ENCODE assay signal across 17 cellular contexts in genomic region chr20:53883098-53883762, GRCh38.
A peak's percentile ranks its signal among the peaks of the same experiment; 100 is the strongest.
DNase-seq lines count a peak whose midpoint lies in the region; ATAC-seq and TF ChIP-seq lines count a peak whose summit lies in the region.
"Had no signal": no experiment of that assay in that cellular context is flagged by ENCODE, and none has a peak within 500 bp of the region (broad histone marks: within the 10 kb centered on the region; RNA-seq: fewer than 3 reads in every experiment).

No MANE protein-coding gene starts in this region.

- CTCF ChIA-PET in HEK293 (lab: Yijun Ruan, JAX), result no interaction called here

- no peak overlapping the region for H3K27ac ChIP-seq in HEK293 (ENCODE audit: extremely low read depth, low read depth, low read length)
- H3K27ac ChIP-seq: spleen had no signal

- no peaks in the 10 kb centered on the region for H3K36me3 Mint-ChIP-seq in T-helper 2 cell treated with Interferon-gamma antibody and Interleukin-4, amounts not matched to agents 5 μg/mL and 100 μg/mL, for 36 hours (ENCODE audit: low read depth)
- H3K36me3 Mint-ChIP-seq: stimulated activated naive B cell treated with anti-CD40 and anti-IgM and Interleukin-4, amounts not matched to agents 10 μg/mL and 1 μg/mL and 100 μg/mL, for 72 hours had no signal

- peaks cover 6% of the 10 kb centered on the region for H3K9me3 Mint-ChIP-seq in T-helper 2 cell treated with Interferon-gamma antibody and Interleukin-4, amounts not matched to agents 5 μg/mL and 100 μg/mL, for 36 hours
- H3K9me3 Mint-ChIP-seq: central memory CD8-positive, alpha-beta T cell; neural crest cell had no signal

- no peaks in the 10 kb centered on the region for H3K27me3 Mint-ChIP-seq in T-helper 2 cell treated with Interferon-gamma antibody and Interleukin-4, amounts not matched to agents 5 μg/mL and 100 μg/mL, for 36 hours (ENCODE audit: low read depth)
- H3K27me3 Mint-ChIP-seq: central memory CD8-positive, alpha-beta T cell; stimulated activated naive B cell treated with anti-CD40 and anti-IgM and Interleukin-4, amounts not matched to agents 10 μg/mL and 1 μg/mL and 100 μg/mL, for 72 hours had no signal

- peaks cover 37% of the 10 kb centered on the region for H3K4me1 Mint-ChIP-seq in T-helper 2 cell treated with Interferon-gamma antibody and Interleukin-4, amounts not matched to agents 5 μg/mL and 100 μg/mL, for 36 hours (ENCODE audit: low read depth)
- H3K4me1 Mint-ChIP-seq: neural crest cell had no signal

- H3K4me3 Mint-ChIP-seq in T-helper 2 cell treated with Interferon-gamma antibody and Interleukin-4, amounts not matched to agents 5 μg/mL and 100 μg/mL, for 36 hours, result no peak overlapping the region
- H3K4me3 Mint-ChIP-seq: central memory CD8-positive, alpha-beta T cell; neural crest cell; stimulated activated naive B cell treated with anti-CD40 and anti-IgM and Interleukin-4, amounts not matched to agents 10 μg/mL and 1 μg/mL and 100 μg/mL, for 72 hours had no signal

- POLR2A ChIA-PET in HEK293 (lab: Yijun Ruan, JAX), result no interaction called here

- H3K4me3 ChIP-seq in HEK293 (ENCODE audit: low read depth, low read length), result no peak overlapping the region
- H3K4me3 ChIP-seq: spleen had no signal

- peak; percentile 42 to 47 for ATAC-seq in activated CD4-positive, CD25-positive, alpha-beta regulatory T cell treated with anti-CD3 and anti-CD28 coated beads, Interleukin-2, amount 50 U/mL, for 24 hours
- no peak for ATAC-seq in GM18511 (IDR thresholded peaks at IDR 0.05; ENCODE audit: unreplicated experiment)
- ATAC-seq: stimulated activated naive B cell treated with anti-CD40 and anti-IgM and Interleukin-4, amounts not matched to agents 10 μg/mL and 1 μg/mL and 100 μg/mL, for 72 hours had no signal

- DNase-seq in activated CD4-positive, CD25-positive, alpha-beta regulatory T cell (lab: John Stamatoyannopoulos, UW), result no peak
- DNase-seq in T1000 (lab: John Stamatoyannopoulos, UW), result peak; percentile 78
- DNase-seq in kidney tubule cell (ENCODE audit: low spot score), result peak; percentile 95
- DNase-seq in T-helper 2 cell treated with Interferon-gamma antibody and Interleukin-4, amounts not matched to agents 5 μg/mL and 100 μg/mL, for 36 hours (ENCODE audit: low spot score), result no peak
- no peak for DNase-seq in occipital lobe (lab: John Stamatoyannopoulos, UW)
- DNase-seq: ACHN; GF-D8; kidney; NCI-H226; Right ventricle myocardium superior; spleen; stimulated activated naive B cell treated with anti-CD40 and anti-IgM and Interleukin-4, amounts not matched to agents 10 μg/mL and 1 μg/mL and 100 μg/mL, for 72 hours had no signal

- H3K4me1 ChIP-seq in HEK293 (ENCODE audit: control insufficient read depth, insufficient read depth, low read length), result peaks cover 5% of the 10 kb centered on the region; the same call in 1 of the 2 replicates

- no peak for TF ChIP-seq CTCF in HEK293 (tag by site-specific recombination; IDR thresholded peaks at IDR 0.05)

- no peaks in the 10 kb centered on the region for H3K36me3 ChIP-seq in HEK293 (ENCODE audit: control insufficient read depth in 2 of 2, insufficient read depth in 1 of 2, low read length in 2 of 2)
- H3K36me3 ChIP-seq: spleen had no signal

- H3K9me3 ChIP-seq in HEK293 (ENCODE audit: control insufficient read depth, insufficient read depth, low read depth, low read length), result no peaks in the 10 kb centered on the region
- H3K9me3 ChIP-seq: spleen had no signal

- H3K27ac Mint-ChIP-seq in T-helper 2 cell treated with Interferon-gamma antibody and Interleukin-4, amounts not matched to agents 5 μg/mL and 100 μg/mL, for 36 hours, result no peak overlapping the region
- H3K27ac Mint-ChIP-seq: stimulated activated naive B cell treated with anti-CD40 and anti-IgM and Interleukin-4, amounts not matched to agents 10 μg/mL and 1 μg/mL and 100 μg/mL, for 72 hours had no signal

TF ChIP-seq in HEK293, 187 proteins besides CTCF, POLR2A, EP300 and RAD21:
- peak; percentile 15; the same call in 1 of the 2 replicates for TF ChIP-seq OSR2 (tag by site-specific recombination; IDR thresholded peaks at IDR 0.05)
- TF ChIP-seq, protein P1, sequence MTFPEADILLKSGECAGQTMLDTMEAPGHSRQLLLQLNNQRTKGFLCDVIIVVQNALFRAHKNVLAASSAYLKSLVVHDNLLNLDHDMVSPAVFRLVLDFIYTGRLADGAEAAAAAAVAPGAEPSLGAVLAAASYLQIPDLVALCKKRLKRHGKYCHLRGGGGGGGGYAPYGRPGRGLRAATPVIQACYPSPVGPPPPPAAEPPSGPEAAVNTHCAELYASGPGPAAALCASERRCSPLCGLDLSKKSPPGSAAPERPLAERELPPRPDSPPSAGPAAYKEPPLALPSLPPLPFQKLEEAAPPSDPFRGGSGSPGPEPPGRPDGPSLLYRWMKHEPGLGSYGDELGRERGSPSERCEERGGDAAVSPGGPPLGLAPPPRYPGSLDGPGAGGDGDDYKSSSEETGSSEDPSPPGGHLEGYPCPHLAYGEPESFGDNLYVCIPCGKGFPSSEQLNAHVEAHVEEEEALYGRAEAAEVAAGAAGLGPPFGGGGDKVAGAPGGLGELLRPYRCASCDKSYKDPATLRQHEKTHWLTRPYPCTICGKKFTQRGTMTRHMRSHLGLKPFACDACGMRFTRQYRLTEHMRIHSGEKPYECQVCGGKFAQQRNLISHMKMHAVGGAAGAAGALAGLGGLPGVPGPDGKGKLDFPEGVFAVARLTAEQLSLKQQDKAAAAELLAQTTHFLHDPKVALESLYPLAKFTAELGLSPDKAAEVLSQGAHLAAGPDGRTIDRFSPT (tag by site-specific recombination; IDR thresholded peaks at IDR 0.05), result no peak
- TF ChIP-seq, protein P2, sequence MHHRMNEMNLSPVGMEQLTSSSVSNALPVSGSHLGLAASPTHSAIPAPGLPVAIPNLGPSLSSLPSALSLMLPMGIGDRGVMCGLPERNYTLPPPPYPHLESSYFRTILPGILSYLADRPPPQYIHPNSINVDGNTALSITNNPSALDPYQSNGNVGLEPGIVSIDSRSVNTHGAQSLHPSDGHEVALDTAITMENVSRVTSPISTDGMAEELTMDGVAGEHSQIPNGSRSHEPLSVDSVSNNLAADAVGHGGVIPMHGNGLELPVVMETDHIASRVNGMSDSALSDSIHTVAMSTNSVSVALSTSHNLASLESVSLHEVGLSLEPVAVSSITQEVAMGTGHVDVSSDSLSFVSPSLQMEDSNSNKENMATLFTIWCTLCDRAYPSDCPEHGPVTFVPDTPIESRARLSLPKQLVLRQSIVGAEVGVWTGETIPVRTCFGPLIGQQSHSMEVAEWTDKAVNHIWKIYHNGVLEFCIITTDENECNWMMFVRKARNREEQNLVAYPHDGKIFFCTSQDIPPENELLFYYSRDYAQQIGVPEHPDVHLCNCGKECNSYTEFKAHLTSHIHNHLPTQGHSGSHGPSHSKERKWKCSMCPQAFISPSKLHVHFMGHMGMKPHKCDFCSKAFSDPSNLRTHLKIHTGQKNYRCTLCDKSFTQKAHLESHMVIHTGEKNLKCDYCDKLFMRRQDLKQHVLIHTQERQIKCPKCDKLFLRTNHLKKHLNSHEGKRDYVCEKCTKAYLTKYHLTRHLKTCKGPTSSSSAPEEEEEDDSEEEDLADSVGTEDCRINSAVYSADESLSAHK (tag by site-specific recombination; IDR thresholded peaks at IDR 0.05), result 0 out of 2 replicates have a peak, but pooled peaks have one; percentile 8
- no peak for TF ChIP-seq ZNF157 (tag by site-specific recombination; IDR thresholded peaks at IDR 0.05)
- TF ChIP-seq ZXDB (tag by site-specific recombination; IDR thresholded peaks at IDR 0.05), result peak; percentile 38; the same call in 1 of the 2 replicates
- peak; percentile 59; the same call in 1 of the 2 replicates for TF ChIP-seq GLIS1 (tag by site-specific recombination; IDR thresholded peaks at IDR 0.05)
- TF ChIP-seq, protein P3, sequence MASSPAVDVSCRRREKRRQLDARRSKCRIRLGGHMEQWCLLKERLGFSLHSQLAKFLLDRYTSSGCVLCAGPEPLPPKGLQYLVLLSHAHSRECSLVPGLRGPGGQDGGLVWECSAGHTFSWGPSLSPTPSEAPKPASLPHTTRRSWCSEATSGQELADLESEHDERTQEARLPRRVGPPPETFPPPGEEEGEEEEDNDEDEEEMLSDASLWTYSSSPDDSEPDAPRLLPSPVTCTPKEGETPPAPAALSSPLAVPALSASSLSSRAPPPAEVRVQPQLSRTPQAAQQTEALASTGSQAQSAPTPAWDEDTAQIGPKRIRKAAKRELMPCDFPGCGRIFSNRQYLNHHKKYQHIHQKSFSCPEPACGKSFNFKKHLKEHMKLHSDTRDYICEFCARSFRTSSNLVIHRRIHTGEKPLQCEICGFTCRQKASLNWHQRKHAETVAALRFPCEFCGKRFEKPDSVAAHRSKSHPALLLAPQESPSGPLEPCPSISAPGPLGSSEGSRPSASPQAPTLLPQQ (tag by site-specific recombination; IDR thresholded peaks at IDR 0.05), result no peak

Comparison
In these comparisons a context has a peak if more than half of its experiments do, and no peak if none do; other contexts are left out.
1. DNase-seq: peak in T1000 (single experiment) and kidney tubule cell (single experiment); none in activated CD4-positive, CD25-positive, alpha-beta regulatory T cell (0 of 4), T-helper 2 cell treated with Interferon-gamma antibody and Interleukin-4, amounts not matched to agents 5 μg/mL and 100 μg/mL, for 36 hours (single experiment) and occipital lobe (single experiment).